ENCODE assay signal across 8 cellular contexts in the genomic region with DNA sequence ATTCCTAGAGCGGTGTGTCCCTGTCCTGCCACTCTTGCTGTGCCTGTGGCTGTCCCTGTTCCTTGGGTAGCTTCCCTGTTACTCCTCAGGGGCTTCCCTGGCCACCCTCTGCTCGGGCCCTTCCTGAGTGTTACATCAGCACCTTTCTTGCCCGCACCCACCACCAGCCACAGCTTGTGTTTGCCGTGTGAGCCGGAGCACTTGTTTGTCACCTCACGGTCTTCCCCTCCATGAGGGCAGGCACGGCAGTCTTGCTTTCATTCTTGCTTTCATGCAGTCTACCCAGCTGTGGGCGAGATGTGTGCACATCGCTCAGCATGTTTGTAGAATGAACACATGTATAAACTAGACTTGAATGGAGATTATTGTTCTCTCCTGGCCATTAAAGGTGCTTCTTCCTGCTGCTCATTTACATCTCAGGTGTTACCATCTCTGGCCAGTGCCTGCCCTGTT. TPM values are rescaled to one million over a fixed set of nuclear protein-coding genes. Genes with fewer than 3 reads are reported as not detected.
A peak's percentile ranks its signal among the peaks of the same experiment; 100 is the strongest.
DNase-seq lines count a peak whose midpoint lies in the region; ATAC-seq and TF ChIP-seq lines count a peak whose summit lies in the region.

No MANE protein-coding gene starts in this region.

- 54 to 71% (median 56%) methylated on average over 9 of the region's 9 CpGs for WGBS in spleen, 5 donors
- 82 to 97% (median 88%) methylated on average over 9 of the region's 9 CpGs for WGBS in adrenal gland, 4 donors

- H3K9me3 Mint-ChIP-seq in activated naive CD4-positive, alpha-beta T cell treated with anti-CD3 and anti-CD28 coated beads, Interleukin-2, amount 10 ng/mL, durations not matched to agents 7 days and 5 days, result no peaks in the 10 kb centered on the region

- TF ChIP-seq POLR2A in spleen (IDR thresholded peaks at IDR 0.05), result no peak
- no peak for TF ChIP-seq POLR2A in adrenal gland (IDR thresholded peaks at IDR 0.05)

- H3K36me3 ChIP-seq in spleen (peaks cover 0 to 12% (median 0%) of the 10 kb centered on the region in 6 donors), adrenal gland (replicated peaks in 1 of 2) (no peaks in the 10 kb centered on the region)

- H3K4me1 ChIP-seq in spleen (peaks cover 6 to 96% (median 52%) of the 10 kb centered on the region in 6 donors), adrenal gland (replicated peaks in 1 of 2) (peaks cover 0 to 5% of the 10 kb centered on the region in 2 donors)

- TF ChIP-seq CTCF in spleen (IDR thresholded peaks at IDR 0.05 in 8 of 11, conservative IDR thresholded peaks at IDR 0.05 in 3 of 11), result no peak
- TF ChIP-seq CTCF in adrenal gland (IDR thresholded peaks at IDR 0.05), result no peak

- H3K4me3 ChIP-seq in spleen, result peak overlapping the region in 1 of 8 donors; percentile 21
- no peak overlapping the region for H3K4me3 ChIP-seq in adrenal gland

- H3K9me3 ChIP-seq in spleen (no peaks in the 10 kb centered on the region), adrenal gland (replicated peaks in 1 of 3) (no peaks in the 10 kb centered on the region)

- H3K36me3 Mint-ChIP-seq in activated naive CD4-positive, alpha-beta T cell treated with anti-CD3 and anti-CD28 coated beads, Interleukin-2, amount 10 ng/mL, durations not matched to agents 7 days and 5 days, result peaks cover 24% of the 10 kb centered on the region

- peak overlapping the region; percentile 44 for H3K4me3 Mint-ChIP-seq in activated naive CD4-positive, alpha-beta T cell treated with anti-CD3 and anti-CD28 coated beads, Interleukin-2, amount 10 ng/mL, durations not matched to agents 7 days and 5 days

- H3K27ac Mint-ChIP-seq in activated naive CD4-positive, alpha-beta T cell treated with anti-CD3 and anti-CD28 coated beads, Interleukin-2, amount 10 ng/mL, durations not matched to agents 7 days and 5 days, result peak overlapping the region; percentile 86

- peaks cover 59% of the 10 kb centered on the region for H3K4me1 Mint-ChIP-seq in activated naive CD4-positive, alpha-beta T cell treated with anti-CD3 and anti-CD28 coated beads, Interleukin-2, amount 10 ng/mL, durations not matched to agents 7 days and 5 days

- CTCF ChIA-PET in activated naive CD4-positive, alpha-beta T cell treated with anti-CD3 and anti-CD28 coated beads, Interleukin-2, amount 10 ng/mL, durations not matched to agents 7 days and 5 days (lab: Charles Lee), result interaction anchor here (0.9 to 1.7 kb wide), 2 partner anchors 34 to 44 kb away, joined by 4 to 6 read pairs; no protein-coding TSS in a partner anchor

- H3K27ac ChIP-seq in spleen, result peak overlapping the region in 6 of 8 donors; percentile 12 to 78 (median 42)
- no peak overlapping the region for H3K27ac ChIP-seq in adrenal gland

- ATAC-seq in GM18511 (IDR thresholded peaks at IDR 0.05; ENCODE audit: unreplicated experiment) (peak; percentile 83), HG02588 (IDR thresholded peaks at IDR 0.05; ENCODE audit: unreplicated experiment) (peak; percentile 71)

- H3K27me3 ChIP-seq in spleen (replicated peaks in 1 of 7), result no peaks in the 10 kb centered on the region
- no peaks in the 10 kb centered on the region for H3K27me3 ChIP-seq in adrenal gland

- H3K27me3 Mint-ChIP-seq in activated naive CD4-positive, alpha-beta T cell treated with anti-CD3 and anti-CD28 coated beads, Interleukin-2, amount 10 ng/mL, durations not matched to agents 7 days and 5 days, result no peaks in the 10 kb centered on the region

- intact Hi-C loops in spleen (cut with DNase I; ENCODE audit: low total_unique reads) (no loop called here), adrenal gland (cut with DNase I) (no loop called here)

- DNase-seq in NCI-H69 (lab: John Stamatoyannopoulos, UW), result peak; percentile 88
- DNase-seq in activated naive CD4-positive, alpha-beta T cell treated with anti-CD3 and anti-CD28 coated beads, Interleukin-2, amount 10 ng/mL, durations not matched to agents 7 days and 5 days, result peak; percentile 65
- peak; percentile 81 for DNase-seq in spleen
- DNase-seq in adrenal gland, result no peak
- DNase-seq in epidermal melanocyte (ENCODE audit: insufficient read length, low spot score), result no peak
- no peak for DNase-seq in anterior cingulate cortex (lab: John Stamatoyannopoulos, UW)

RNA-seq across cellular contexts. Expression of gene TRAF3, which starts 42.0 kb away (rescaled TPM):
- total RNA-seq in spleen, result 10 to 100 TPM; 32.8 to 61.5 (median 43.5) TPM
- polyA plus RNA-seq in spleen, result 10 to 100 TPM; 11.1 to 14.5 (median 12.0) TPM
- total RNA-seq in adrenal gland, result 10 to 100 TPM in 6 of 8 donors, 1 to 10 TPM in 2; 8.6 to 14.5 (median 11.8) TPM
- polyA plus RNA-seq in adrenal gland, result 1 to 10 TPM; 3.7 to 9.3 (median 5.1) TPM

Comparison
In these comparisons a context has a peak if more than half of its experiments do, and no peak if none do; other contexts are left out.
1. DNase-seq: peak in NCI-H69 (single experiment), activated naive CD4-positive, alpha-beta T cell treated with anti-CD3 and anti-CD28 coated beads, Interleukin-2, amount 10 ng/mL, durations not matched to agents 7 days and 5 days (single experiment) and spleen (single experiment); none in adrenal gland (0 of 7), epidermal melanocyte (single experiment) and anterior cingulate cortex (0 of 58).
2. H3K27ac ChIP-seq: peak in spleen (6 of 8); none in adrenal gland (0 of 5).